Comparison of ENCODE assay signal across 1 cellular context in the genomic region with DNA sequence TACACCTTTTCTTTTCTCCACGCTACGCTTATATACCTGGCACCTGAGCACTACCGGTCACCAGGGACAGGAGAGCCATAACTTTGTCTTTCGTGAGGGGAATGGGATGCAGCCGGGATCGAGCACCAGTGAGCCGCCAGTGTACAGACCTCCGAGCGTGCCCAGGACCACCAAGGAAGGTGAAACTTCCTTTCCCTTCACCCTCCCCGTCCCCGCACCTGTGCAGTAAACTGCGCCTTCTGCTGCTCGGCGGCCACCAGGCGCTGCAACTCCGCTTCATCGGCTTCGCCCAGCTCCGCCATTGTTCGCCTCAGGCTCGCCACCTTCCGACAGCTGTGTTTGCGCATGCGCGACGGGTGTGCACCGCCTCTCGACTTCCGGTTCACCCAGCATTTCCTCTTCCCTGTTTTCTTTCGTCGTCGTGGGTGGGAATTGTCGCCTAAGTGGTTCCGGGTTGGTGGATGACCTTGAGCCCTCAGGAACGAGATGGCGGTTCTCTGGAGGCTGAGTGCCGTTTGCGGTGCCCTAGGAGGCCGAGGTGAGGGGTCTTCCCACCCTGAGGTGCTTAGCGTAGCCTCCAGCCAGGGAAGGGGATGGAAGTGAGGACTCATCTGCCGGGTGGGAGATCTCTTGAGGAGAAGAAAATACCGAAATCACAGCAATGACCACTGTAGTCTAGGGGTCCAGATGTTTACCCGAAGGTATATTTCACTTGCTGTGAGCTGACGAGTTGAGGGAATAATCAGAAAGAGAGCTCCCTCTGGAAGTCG.
TF ChIP-seq lines count a peak whose summit lies in the region.

A gene (plus strand): TSS at position 452 of the 770 bp plus-strand sequence. CDS start 35 bp downstream, at position 487.
A gene with protein sequence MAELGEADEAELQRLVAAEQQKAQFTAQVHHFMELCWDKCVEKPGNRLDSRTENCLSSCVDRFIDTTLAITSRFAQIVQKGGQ (minus strand): TSS at position 335 of the 770 bp plus-strand sequence. CDS start 33 bp downstream, at position 302.

TF ChIP-seq in SK-N-SH, 30 proteins besides CTCF, POLR2A, EP300 and RAD21 (continued from another document):
- TF ChIP-seq, protein P1, sequence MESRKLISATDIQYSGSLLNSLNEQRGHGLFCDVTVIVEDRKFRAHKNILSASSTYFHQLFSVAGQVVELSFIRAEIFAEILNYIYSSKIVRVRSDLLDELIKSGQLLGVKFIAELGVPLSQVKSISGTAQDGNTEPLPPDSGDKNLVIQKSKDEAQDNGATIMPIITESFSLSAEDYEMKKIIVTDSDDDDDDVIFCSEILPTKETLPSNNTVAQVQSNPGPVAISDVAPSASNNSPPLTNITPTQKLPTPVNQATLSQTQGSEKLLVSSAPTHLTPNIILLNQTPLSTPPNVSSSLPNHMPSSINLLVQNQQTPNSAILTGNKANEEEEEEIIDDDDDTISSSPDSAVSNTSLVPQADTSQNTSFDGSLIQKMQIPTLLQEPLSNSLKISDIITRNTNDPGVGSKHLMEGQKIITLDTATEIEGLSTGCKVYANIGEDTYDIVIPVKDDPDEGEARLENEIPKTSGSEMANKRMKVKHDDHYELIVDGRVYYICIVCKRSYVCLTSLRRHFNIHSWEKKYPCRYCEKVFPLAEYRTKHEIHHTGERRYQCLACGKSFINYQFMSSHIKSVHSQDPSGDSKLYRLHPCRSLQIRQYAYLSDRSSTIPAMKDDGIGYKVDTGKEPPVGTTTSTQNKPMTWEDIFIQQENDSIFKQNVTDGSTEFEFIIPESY (IDR thresholded peaks at IDR 0.05; ENCODE audit: borderline replicate concordance, low read depth) = no peak
- TF ChIP-seq MXI1 (IDR thresholded peaks at IDR 0.05; ENCODE audit: low read depth, low read length) = 0 out of 2 replicates have a peak, but pooled peaks have one; percentile 15
- TF ChIP-seq, protein P2, sequence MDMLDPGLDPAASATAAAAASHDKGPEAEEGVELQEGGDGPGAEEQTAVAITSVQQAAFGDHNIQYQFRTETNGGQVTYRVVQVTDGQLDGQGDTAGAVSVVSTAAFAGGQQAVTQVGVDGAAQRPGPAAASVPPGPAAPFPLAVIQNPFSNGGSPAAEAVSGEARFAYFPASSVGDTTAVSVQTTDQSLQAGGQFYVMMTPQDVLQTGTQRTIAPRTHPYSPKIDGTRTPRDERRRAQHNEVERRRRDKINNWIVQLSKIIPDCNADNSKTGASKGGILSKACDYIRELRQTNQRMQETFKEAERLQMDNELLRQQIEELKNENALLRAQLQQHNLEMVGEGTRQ (IDR thresholded peaks at IDR 0.05; ENCODE audit: borderline replicate concordance, low read depth, low read length) = no peak
- TF ChIP-seq, protein P3, sequence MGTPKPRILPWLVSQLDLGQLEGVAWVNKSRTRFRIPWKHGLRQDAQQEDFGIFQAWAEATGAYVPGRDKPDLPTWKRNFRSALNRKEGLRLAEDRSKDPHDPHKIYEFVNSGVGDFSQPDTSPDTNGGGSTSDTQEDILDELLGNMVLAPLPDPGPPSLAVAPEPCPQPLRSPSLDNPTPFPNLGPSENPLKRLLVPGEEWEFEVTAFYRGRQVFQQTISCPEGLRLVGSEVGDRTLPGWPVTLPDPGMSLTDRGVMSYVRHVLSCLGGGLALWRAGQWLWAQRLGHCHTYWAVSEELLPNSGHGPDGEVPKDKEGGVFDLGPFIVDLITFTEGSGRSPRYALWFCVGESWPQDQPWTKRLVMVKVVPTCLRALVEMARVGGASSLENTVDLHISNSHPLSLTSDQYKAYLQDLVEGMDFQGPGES (IDR thresholded peaks at IDR 0.05; ENCODE audit: low read depth, low read length) = no peak
- TF ChIP-seq, protein P4, sequence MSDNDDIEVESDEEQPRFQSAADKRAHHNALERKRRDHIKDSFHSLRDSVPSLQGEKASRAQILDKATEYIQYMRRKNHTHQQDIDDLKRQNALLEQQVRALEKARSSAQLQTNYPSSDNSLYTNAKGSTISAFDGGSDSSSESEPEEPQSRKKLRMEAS (IDR thresholded peaks at IDR 0.05; ENCODE audit: low read depth) = peak; percentile 74
- no peak for TF ChIP-seq FOXJ3 (CRISPR knock-in tag; IDR thresholded peaks at IDR 0.05)
- no peak for TF ChIP-seq RCOR1 (IDR thresholded peaks at IDR 0.05; ENCODE audit: low read length)
